ENCODE assay signal across 8 cellular contexts in the genomic region with DNA sequence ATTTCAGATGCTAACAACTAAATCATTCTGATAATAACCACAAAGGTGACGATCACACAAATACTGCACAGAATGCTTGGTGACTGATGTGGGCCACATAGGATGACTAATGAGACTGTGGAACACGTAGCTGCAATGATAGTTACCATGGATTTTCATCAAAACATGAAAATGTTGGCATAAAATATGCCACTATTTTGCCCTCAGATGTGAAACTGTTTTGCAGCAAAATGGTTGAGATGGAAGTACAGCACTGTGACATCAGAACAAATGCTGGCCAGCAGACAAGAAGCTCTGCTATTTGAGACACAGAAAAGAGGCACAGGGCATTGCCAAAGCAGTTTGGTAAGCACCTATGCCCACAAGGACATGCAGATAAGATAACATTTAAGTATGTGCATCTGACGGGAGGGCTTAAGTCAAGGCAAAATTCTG.
DNase-seq lines count a peak whose midpoint lies in the region; ATAC-seq and TF ChIP-seq lines count a peak whose summit lies in the region.

No MANE protein-coding gene starts in this region.

- DNase-seq in G401 (ENCODE audit: low spot score) (peak; percentile 42), gastrocnemius medialis (peak; percentile 26 to 56), COR-L47 (lab: John Stamatoyannopoulos, UW) (no peak), NCI-H226 (no peak), mesothelial cell of epicardium (ENCODE audit: low spot score in 2 of 2, unreplicated experiment in 2 of 2) (no peak)
- DNase-seq in T-helper 2 cell treated with Interferon-gamma antibody and Interleukin-4, amounts not matched to agents 5 μg/mL and 100 μg/mL, for 36 hours (ENCODE audit: low spot score), result peak; percentile 58

- H3K27ac ChIP-seq in esophagus (ENCODE audit: low read depth in 2 of 2, low read length in 1 of 2) (peak overlapping the region; percentile 21 to 29), gastrocnemius medialis (peak overlapping the region; percentile 54 to 68 (median 59))

- H3K4me3 ChIP-seq in esophagus (ENCODE audit: low read depth in 1 of 2, low read length in 2 of 2), result no peak overlapping the region
- no peak overlapping the region for H3K4me3 ChIP-seq in gastrocnemius medialis

- H3K36me3 Mint-ChIP-seq in T-helper 2 cell treated with Interferon-gamma antibody and Interleukin-4, amounts not matched to agents 5 μg/mL and 100 μg/mL, for 36 hours (ENCODE audit: low read depth), result peaks cover 34% of the 10 kb centered on the region
- no peaks in the 10 kb centered on the region for H3K36me3 Mint-ChIP-seq in mesothelial cell of epicardium

- in situ Hi-C loops in G401 (cut with HindIII; ENCODE audit: low sequenced_read_pairs) (no loop called here), gastrocnemius medialis (cut with MboI; ENCODE audit: low sequenced_read_pairs in 4 of 4) (no loop called here)

- peak; percentile 73 to 82 for ATAC-seq in gastrocnemius medialis
- ATAC-seq in HG03135 (IDR thresholded peaks at IDR 0.05; ENCODE audit: unreplicated experiment), result no peak

- peaks cover 3% of the 10 kb centered on the region for H3K27me3 Mint-ChIP-seq in T-helper 2 cell treated with Interferon-gamma antibody and Interleukin-4, amounts not matched to agents 5 μg/mL and 100 μg/mL, for 36 hours (ENCODE audit: low read depth)
- no peaks in the 10 kb centered on the region for H3K27me3 Mint-ChIP-seq in mesothelial cell of epicardium (ENCODE audit: low read depth)

- H3K27me3 ChIP-seq in esophagus (ENCODE audit: control insufficient read depth in 1 of 2, insufficient read depth in 2 of 2, low read length in 2 of 2) (no peaks in the 10 kb centered on the region), gastrocnemius medialis (no peaks in the 10 kb centered on the region)

- TF ChIP-seq CTCF in gastrocnemius medialis (IDR thresholded peaks at IDR 0.05 in 4 of 5, conservative IDR thresholded peaks at IDR 0.05 in 1 of 5) (no peak), mesothelial cell of epicardium (IDR thresholded peaks at IDR 0.05; ENCODE audit: unreplicated experiment) (no peak)

- TF ChIP-seq POLR2A in gastrocnemius medialis (IDR thresholded peaks at IDR 0.05), result no peak

- H3K9me3 ChIP-seq in esophagus (ENCODE audit: control insufficient read depth in 2 of 2, insufficient read depth in 1 of 2, low read depth in 1 of 2, low read length in 1 of 2) (no peaks in the 10 kb centered on the region), gastrocnemius medialis (no peaks in the 10 kb centered on the region)

- intact Hi-C loops in gastrocnemius medialis (cut with DNase I; ENCODE audit: low total_unique reads), result loop anchor here (2.0 kb wide), 1 partner anchor 84 kb away; no protein-coding TSS in a partner anchor

- no peaks in the 10 kb centered on the region for H3K9me3 Mint-ChIP-seq in T-helper 2 cell treated with Interferon-gamma antibody and Interleukin-4, amounts not matched to agents 5 μg/mL and 100 μg/mL, for 36 hours
- no peaks in the 10 kb centered on the region for H3K9me3 Mint-ChIP-seq in mesothelial cell of epicardium

- H3K4me3 Mint-ChIP-seq in T-helper 2 cell treated with Interferon-gamma antibody and Interleukin-4, amounts not matched to agents 5 μg/mL and 100 μg/mL, for 36 hours, result peak overlapping the region; percentile 47
- H3K4me3 Mint-ChIP-seq in mesothelial cell of epicardium, result no peak overlapping the region

- H3K27ac Mint-ChIP-seq in T-helper 2 cell treated with Interferon-gamma antibody and Interleukin-4, amounts not matched to agents 5 μg/mL and 100 μg/mL, for 36 hours, result peak overlapping the region; percentile 84
- H3K27ac Mint-ChIP-seq in mesothelial cell of epicardium, result no peak overlapping the region

- H3K4me1 ChIP-seq in esophagus (ENCODE audit: control insufficient read depth in 2 of 2, insufficient read depth in 2 of 2, low read length in 1 of 2) (no peaks in the 10 kb centered on the region), gastrocnemius medialis (peaks cover 32 to 61% of the 10 kb centered on the region in 2 donors)

- H3K4me1 Mint-ChIP-seq in T-helper 2 cell treated with Interferon-gamma antibody and Interleukin-4, amounts not matched to agents 5 μg/mL and 100 μg/mL, for 36 hours (ENCODE audit: low read depth), result peaks cover 25% of the 10 kb centered on the region
- peaks cover 18% of the 10 kb centered on the region for H3K4me1 Mint-ChIP-seq in mesothelial cell of epicardium

- H3K36me3 ChIP-seq in esophagus (ENCODE audit: control insufficient read depth in 2 of 2, insufficient read depth in 2 of 2, low read length in 1 of 2) (no peaks in the 10 kb centered on the region), gastrocnemius medialis (no peaks in the 10 kb centered on the region)

- WGBS in esophagus, 2 donors, result 44 to 57% methylated on average over 3 of the region's 3 CpGs

Comparison
In these comparisons a context has a peak if more than half of its experiments do, and no peak if none do; other contexts are left out.
1. DNase-seq: peak in G401 (single experiment), T-helper 2 cell treated with Interferon-gamma antibody and Interleukin-4, amounts not matched to agents 5 μg/mL and 100 μg/mL, for 36 hours (single experiment) and gastrocnemius medialis (2 of 2); none in COR-L47 (single experiment), NCI-H226 (single experiment) and mesothelial cell of epicardium (0 of 2).